Comparison of ENCODE assay signal across 1 cellular context in the genomic region with DNA sequence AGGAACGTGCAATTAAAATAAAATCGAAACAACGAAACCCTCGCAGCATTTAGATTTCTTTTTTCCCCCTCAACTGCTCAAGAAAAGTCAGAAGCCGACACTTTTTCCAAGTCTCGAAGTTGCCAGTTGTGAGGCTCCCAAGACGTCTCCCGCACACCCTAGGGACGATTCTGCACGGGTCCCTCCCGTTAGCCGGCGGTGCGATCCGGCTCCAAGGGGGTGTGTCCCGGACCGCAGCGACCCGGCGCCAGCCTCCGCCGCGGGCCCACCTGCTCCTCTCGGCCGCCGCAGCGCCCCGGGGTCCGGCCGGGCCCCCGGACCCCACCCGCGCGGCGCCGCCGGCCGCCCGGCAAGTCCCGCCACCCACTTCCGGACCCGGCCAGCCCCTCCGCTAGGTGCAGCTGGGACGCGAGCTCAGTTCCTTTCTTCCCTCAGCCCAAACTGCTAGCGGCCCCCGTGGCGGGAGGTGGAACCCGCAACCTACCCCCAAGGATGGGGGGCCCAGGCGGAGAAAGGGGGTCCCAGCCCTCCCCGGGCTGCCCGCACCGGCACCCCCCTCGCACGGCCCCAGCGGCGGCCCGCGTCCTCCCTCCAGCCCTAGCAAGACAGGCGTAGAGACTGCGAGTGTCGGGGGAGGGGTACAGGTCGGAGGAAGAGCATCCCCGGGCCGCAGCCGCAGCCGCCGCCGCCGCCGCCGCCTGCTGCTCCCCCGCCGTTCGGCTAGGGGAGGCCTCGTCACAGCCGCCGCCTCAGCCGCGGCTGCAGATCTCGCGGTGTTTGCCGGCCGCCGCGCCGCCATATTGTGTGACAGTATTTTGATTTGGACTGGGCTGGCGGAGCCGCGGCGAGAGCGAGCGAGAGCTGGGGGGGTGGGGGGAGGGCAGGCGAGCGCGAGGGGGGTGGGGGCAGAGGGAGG.
TF ChIP-seq lines count a peak whose summit lies in the region.

No MANE protein-coding gene starts in this region.

TF ChIP-seq in K562, 482 proteins besides CTCF, POLR2A, EP300 and RAD21 (continued from another document and continues in another):
- TF ChIP-seq, protein P1, sequence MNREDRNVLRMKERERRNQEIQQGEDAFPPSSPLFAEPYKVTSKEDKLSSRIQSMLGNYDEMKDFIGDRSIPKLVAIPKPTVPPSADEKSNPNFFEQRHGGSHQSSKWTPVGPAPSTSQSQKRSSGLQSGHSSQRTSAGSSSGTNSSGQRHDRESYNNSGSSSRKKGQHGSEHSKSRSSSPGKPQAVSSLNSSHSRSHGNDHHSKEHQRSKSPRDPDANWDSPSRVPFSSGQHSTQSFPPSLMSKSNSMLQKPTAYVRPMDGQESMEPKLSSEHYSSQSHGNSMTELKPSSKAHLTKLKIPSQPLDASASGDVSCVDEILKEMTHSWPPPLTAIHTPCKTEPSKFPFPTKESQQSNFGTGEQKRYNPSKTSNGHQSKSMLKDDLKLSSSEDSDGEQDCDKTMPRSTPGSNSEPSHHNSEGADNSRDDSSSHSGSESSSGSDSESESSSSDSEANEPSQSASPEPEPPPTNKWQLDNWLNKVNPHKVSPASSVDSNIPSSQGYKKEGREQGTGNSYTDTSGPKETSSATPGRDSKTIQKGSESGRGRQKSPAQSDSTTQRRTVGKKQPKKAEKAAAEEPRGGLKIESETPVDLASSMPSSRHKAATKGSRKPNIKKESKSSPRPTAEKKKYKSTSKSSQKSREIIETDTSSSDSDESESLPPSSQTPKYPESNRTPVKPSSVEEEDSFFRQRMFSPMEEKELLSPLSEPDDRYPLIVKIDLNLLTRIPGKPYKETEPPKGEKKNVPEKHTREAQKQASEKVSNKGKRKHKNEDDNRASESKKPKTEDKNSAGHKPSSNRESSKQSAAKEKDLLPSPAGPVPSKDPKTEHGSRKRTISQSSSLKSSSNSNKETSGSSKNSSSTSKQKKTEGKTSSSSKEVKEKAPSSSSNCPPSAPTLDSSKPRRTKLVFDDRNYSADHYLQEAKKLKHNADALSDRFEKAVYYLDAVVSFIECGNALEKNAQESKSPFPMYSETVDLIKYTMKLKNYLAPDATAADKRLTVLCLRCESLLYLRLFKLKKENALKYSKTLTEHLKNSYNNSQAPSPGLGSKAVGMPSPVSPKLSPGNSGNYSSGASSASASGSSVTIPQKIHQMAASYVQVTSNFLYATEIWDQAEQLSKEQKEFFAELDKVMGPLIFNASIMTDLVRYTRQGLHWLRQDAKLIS (CRISPR knock-in tag; IDR thresholded peaks at IDR 0.05), result no peak
- TF ChIP-seq CBX8 (IDR thresholded peaks at IDR 0.05; ENCODE audit: borderline replicate concordance, extremely low read depth, low read depth, low read length, poor library complexity, severe bottlenecking) (no peak), SNIP1 (IDR thresholded peaks at IDR 0.05; ENCODE audit: low read depth) (no peak), HLTF (IDR thresholded peaks at IDR 0.05) (no peak), ZNF583 (CRISPR knock-in tag; IDR thresholded peaks at IDR 0.05) (0 out of 2 replicates have a peak, but pooled peaks have one; percentile 60), RFX5 (IDR thresholded peaks at IDR 0.05; ENCODE audit: low read depth, low read length) (no peak), RFX1 (IDR thresholded peaks at IDR 0.05) (no peak), ZNF75A (CRISPR knock-in tag; IDR thresholded peaks at IDR 0.05) (0 out of 2 replicates have a peak, but pooled peaks have one; percentile 32), XRCC5 (IDR thresholded peaks at IDR 0.05; ENCODE audit: low read depth, low read length) (peak; percentile 42; the same call in 1 of the 2 replicates), MAFG (tag; conservative IDR thresholded peaks at IDR 0.05) (no peak), HNRNPL (IDR thresholded peaks at IDR 0.05; ENCODE audit: low read depth, low read length) (no peak), TBL1XR1 (IDR thresholded peaks at IDR 0.05; ENCODE audit: low read length in 2 of 2) (no peak), ZKSCAN1 (IDR thresholded peaks at IDR 0.05; ENCODE audit: low read depth, low read length) (no peak; the same call in 1 of the 2 replicates), CXXC5 (CRISPR knock-in tag; IDR thresholded peaks at IDR 0.05) (peak; percentile 92), FOS (IDR thresholded peaks at IDR 0.05; ENCODE audit: extremely low read depth, insufficient read length) (no peak), ZFP36 (IDR thresholded peaks at IDR 0.05; ENCODE audit: low read depth, low read length, partially characterized antibody) (no peak), SUPT5H (IDR thresholded peaks at IDR 0.05) (peak; percentile 89), GATAD2B (IDR thresholded peaks at IDR 0.05; ENCODE audit: borderline replicate concordance) (no peak; the same call in 1 of the 2 replicates), ZNF217 (CRISPR knock-in tag; IDR thresholded peaks at IDR 0.05) (no peak), RBBP5 (IDR thresholded peaks at IDR 0.05; ENCODE audit: borderline replicate concordance, insufficient read depth, low read length, poor library complexity, severe bottlenecking) (peak; percentile 98), ZBTB1 (CRISPR knock-in tag; IDR thresholded peaks at IDR 0.05; ENCODE audit: borderline replicate concordance, low read depth) (peak; percentile 97), ZFX (CRISPR knock-in tag; IDR thresholded peaks at IDR 0.05) (peak; percentile 89), ZNF239 (CRISPR knock-in tag; IDR thresholded peaks at IDR 0.05) (no peak), NFATC3 (IDR thresholded peaks at IDR 0.05) (no peak), WHSC1 (IDR thresholded peaks at IDR 0.05; ENCODE audit: low read length) (no peak), ETV5 (CRISPR knock-in tag; IDR thresholded peaks at IDR 0.05; ENCODE audit: low read depth) (peak; percentile 46), BACH1 (tag; IDR thresholded peaks at IDR 0.05) (no peak), ZNF184 (CRISPR knock-in tag; IDR thresholded peaks at IDR 0.05) (no peak), ZNF699 (CRISPR knock-in tag; IDR thresholded peaks at IDR 0.05; ENCODE audit: insufficient replicate concordance) (no peak), MEF2A (IDR thresholded peaks at IDR 0.05; ENCODE audit: control insufficient read depth, low read depth, low read length) (no peak), NUFIP1 (IDR thresholded peaks at IDR 0.05; ENCODE audit: partially characterized antibody) (no peak), SPI1 (IDR thresholded peaks at IDR 0.05; ENCODE audit: borderline replicate concordance, low read depth, low read length) (peak; percentile 41; the same call in 1 of the 2 replicates)
- TF ChIP-seq, protein P2, sequence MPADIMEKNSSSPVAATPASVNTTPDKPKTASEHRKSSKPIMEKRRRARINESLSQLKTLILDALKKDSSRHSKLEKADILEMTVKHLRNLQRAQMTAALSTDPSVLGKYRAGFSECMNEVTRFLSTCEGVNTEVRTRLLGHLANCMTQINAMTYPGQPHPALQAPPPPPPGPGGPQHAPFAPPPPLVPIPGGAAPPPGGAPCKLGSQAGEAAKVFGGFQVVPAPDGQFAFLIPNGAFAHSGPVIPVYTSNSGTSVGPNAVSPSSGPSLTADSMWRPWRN (IDR thresholded peaks at IDR 0.05; ENCODE audit: low read depth), result no peak
- TF ChIP-seq, protein P3, sequence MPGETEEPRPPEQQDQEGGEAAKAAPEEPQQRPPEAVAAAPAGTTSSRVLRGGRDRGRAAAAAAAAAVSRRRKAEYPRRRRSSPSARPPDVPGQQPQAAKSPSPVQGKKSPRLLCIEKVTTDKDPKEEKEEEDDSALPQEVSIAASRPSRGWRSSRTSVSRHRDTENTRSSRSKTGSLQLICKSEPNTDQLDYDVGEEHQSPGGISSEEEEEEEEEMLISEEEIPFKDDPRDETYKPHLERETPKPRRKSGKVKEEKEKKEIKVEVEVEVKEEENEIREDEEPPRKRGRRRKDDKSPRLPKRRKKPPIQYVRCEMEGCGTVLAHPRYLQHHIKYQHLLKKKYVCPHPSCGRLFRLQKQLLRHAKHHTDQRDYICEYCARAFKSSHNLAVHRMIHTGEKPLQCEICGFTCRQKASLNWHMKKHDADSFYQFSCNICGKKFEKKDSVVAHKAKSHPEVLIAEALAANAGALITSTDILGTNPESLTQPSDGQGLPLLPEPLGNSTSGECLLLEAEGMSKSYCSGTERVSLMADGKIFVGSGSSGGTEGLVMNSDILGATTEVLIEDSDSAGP (CRISPR knock-in tag; IDR thresholded peaks at IDR 0.05), result no peak
- TF ChIP-seq, protein P4, sequence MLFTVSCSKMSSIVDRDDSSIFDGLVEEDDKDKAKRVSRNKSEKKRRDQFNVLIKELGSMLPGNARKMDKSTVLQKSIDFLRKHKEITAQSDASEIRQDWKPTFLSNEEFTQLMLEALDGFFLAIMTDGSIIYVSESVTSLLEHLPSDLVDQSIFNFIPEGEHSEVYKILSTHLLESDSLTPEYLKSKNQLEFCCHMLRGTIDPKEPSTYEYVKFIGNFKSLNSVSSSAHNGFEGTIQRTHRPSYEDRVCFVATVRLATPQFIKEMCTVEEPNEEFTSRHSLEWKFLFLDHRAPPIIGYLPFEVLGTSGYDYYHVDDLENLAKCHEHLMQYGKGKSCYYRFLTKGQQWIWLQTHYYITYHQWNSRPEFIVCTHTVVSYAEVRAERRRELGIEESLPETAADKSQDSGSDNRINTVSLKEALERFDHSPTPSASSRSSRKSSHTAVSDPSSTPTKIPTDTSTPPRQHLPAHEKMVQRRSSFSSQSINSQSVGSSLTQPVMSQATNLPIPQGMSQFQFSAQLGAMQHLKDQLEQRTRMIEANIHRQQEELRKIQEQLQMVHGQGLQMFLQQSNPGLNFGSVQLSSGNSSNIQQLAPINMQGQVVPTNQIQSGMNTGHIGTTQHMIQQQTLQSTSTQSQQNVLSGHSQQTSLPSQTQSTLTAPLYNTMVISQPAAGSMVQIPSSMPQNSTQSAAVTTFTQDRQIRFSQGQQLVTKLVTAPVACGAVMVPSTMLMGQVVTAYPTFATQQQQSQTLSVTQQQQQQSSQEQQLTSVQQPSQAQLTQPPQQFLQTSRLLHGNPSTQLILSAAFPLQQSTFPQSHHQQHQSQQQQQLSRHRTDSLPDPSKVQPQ (CRISPR knock-in tag; IDR thresholded peaks at IDR 0.05; ENCODE audit: borderline replicate concordance), result no peak
- TF ChIP-seq, protein P5, sequence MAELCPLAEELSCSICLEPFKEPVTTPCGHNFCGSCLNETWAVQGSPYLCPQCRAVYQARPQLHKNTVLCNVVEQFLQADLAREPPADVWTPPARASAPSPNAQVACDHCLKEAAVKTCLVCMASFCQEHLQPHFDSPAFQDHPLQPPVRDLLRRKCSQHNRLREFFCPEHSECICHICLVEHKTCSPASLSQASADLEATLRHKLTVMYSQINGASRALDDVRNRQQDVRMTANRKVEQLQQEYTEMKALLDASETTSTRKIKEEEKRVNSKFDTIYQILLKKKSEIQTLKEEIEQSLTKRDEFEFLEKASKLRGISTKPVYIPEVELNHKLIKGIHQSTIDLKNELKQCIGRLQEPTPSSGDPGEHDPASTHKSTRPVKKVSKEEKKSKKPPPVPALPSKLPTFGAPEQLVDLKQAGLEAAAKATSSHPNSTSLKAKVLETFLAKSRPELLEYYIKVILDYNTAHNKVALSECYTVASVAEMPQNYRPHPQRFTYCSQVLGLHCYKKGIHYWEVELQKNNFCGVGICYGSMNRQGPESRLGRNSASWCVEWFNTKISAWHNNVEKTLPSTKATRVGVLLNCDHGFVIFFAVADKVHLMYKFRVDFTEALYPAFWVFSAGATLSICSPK (IDR thresholded peaks at IDR 0.05; ENCODE audit: borderline replicate concordance), result no peak
- TF ChIP-seq, protein P6, sequence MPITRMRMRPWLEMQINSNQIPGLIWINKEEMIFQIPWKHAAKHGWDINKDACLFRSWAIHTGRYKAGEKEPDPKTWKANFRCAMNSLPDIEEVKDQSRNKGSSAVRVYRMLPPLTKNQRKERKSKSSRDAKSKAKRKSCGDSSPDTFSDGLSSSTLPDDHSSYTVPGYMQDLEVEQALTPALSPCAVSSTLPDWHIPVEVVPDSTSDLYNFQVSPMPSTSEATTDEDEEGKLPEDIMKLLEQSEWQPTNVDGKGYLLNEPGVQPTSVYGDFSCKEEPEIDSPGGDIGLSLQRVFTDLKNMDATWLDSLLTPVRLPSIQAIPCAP (CRISPR knock-in tag; IDR thresholded peaks at IDR 0.05; ENCODE audit: borderline replicate concordance), result no peak
- TF ChIP-seq, protein P7, sequence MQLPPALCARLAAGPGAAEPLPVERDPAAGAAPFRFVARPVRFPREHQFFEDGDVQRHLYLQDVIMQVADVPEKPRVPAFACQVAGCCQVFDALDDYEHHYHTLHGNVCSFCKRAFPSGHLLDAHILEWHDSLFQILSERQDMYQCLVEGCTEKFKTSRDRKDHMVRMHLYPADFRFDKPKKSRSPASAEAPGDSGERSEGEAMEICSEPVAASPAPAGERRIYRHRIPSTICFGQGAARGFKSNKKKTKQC (CRISPR knock-in tag; IDR thresholded peaks at IDR 0.05), result peak; percentile 34; the same call in 1 of the 2 replicates
- TF ChIP-seq, protein P8, sequence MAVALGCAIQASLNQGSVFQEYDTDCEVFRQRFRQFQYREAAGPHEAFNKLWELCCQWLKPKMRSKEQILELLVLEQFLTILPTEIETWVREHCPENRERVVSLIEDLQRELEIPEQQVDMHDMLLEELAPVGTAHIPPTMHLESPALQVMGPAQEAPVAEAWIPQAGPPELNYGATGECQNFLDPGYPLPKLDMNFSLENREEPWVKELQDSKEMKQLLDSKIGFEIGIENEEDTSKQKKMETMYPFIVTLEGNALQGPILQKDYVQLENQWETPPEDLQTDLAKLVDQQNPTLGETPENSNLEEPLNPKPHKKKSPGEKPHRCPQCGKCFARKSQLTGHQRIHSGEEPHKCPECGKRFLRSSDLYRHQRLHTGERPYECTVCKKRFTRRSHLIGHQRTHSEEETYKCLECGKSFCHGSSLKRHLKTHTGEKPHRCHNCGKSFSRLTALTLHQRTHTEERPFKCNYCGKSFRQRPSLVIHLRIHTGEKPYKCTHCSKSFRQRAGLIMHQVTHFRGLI (CRISPR knock-in tag; IDR thresholded peaks at IDR 0.05), result no peak
- TF ChIP-seq, protein P9, sequence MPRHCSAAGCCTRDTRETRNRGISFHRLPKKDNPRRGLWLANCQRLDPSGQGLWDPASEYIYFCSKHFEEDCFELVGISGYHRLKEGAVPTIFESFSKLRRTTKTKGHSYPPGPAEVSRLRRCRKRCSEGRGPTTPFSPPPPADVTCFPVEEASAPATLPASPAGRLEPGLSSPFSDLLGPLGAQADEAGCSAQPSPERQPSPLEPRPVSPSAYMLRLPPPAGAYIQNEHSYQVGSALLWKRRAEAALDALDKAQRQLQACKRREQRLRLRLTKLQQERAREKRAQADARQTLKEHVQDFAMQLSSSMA (CRISPR knock-in tag; IDR thresholded peaks at IDR 0.05), result peak; percentile 85; the same call in 1 of the 2 replicates
- TF ChIP-seq, protein P10, sequence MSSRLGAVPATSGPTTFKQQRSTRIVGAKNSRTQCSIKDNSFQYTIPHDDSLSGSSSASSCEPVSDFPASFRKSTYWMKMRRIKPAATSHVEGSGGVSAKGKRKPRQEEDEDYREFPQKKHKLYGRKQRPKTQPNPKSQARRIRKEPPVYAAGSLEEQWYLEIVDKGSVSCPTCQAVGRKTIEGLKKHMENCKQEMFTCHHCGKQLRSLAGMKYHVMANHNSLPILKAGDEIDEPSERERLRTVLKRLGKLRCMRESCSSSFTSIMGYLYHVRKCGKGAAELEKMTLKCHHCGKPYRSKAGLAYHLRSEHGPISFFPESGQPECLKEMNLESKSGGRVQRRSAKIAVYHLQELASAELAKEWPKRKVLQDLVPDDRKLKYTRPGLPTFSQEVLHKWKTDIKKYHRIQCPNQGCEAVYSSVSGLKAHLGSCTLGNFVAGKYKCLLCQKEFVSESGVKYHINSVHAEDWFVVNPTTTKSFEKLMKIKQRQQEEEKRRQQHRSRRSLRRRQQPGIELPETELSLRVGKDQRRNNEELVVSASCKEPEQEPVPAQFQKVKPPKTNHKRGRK (tag; IDR thresholded peaks at IDR 0.05), result no peak
- TF ChIP-seq, protein P11, sequence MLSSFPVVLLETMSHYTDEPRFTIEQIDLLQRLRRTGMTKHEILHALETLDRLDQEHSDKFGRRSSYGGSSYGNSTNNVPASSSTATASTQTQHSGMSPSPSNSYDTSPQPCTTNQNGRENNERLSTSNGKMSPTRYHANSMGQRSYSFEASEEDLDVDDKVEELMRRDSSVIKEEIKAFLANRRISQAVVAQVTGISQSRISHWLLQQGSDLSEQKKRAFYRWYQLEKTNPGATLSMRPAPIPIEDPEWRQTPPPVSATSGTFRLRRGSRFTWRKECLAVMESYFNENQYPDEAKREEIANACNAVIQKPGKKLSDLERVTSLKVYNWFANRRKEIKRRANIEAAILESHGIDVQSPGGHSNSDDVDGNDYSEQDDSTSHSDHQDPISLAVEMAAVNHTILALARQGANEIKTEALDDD (IDR thresholded peaks at IDR 0.05), result no peak
